ENCODE assay signal across 1 cellular context in genomic region chr4:159145318-159146006, GRCh38.
TF ChIP-seq lines count a peak whose summit lies in the region.

No MANE protein-coding gene starts in this region.

TF ChIP-seq in K562, 482 proteins besides CTCF, POLR2A, EP300 and RAD21 (continued from another document and continues in another):
- no peak for TF ChIP-seq ZNF639 (CRISPR knock-in tag; conservative IDR thresholded peaks at IDR 0.05 in 1 of 2, IDR thresholded peaks at IDR 0.05 in 1 of 2)
- TF ChIP-seq, protein P1, sequence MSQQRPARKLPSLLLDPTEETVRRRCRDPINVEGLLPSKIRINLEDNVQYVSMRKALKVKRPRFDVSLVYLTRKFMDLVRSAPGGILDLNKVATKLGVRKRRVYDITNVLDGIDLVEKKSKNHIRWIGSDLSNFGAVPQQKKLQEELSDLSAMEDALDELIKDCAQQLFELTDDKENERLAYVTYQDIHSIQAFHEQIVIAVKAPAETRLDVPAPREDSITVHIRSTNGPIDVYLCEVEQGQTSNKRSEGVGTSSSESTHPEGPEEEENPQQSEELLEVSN (IDR thresholded peaks at IDR 0.05; ENCODE audit: borderline replicate concordance in 1 of 2, extremely low read depth in 1 of 2, insufficient read depth in 1 of 2, insufficient read length in 1 of 2, low read depth in 1 of 2, low read length in 1 of 2, poor library complexity in 1 of 2, severe bottlenecking in 1 of 2), result no peak
- TF ChIP-seq TAL1 (IDR thresholded peaks at IDR 0.05), result peak; percentile 39; the same call in 1 of the 2 replicates
- TF ChIP-seq THAP12 (CRISPR knock-in tag; IDR thresholded peaks at IDR 0.05), result no peak
- no peak for TF ChIP-seq RFX7 (CRISPR knock-in tag; IDR thresholded peaks at IDR 0.05)
- TF ChIP-seq, protein P2, sequence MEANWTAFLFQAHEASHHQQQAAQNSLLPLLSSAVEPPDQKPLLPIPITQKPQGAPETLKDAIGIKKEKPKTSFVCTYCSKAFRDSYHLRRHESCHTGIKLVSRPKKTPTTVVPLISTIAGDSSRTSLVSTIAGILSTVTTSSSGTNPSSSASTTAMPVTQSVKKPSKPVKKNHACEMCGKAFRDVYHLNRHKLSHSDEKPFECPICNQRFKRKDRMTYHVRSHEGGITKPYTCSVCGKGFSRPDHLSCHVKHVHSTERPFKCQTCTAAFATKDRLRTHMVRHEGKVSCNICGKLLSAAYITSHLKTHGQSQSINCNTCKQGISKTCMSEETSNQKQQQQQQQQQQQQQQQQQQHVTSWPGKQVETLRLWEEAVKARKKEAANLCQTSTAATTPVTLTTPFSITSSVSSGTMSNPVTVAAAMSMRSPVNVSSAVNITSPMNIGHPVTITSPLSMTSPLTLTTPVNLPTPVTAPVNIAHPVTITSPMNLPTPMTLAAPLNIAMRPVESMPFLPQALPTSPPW (CRISPR knock-in tag; IDR thresholded peaks at IDR 0.05), result no peak
- TF ChIP-seq, protein P3, sequence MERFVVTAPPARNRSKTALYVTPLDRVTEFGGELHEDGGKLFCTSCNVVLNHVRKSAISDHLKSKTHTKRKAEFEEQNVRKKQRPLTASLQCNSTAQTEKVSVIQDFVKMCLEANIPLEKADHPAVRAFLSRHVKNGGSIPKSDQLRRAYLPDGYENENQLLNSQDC (CRISPR knock-in tag; IDR thresholded peaks at IDR 0.05), result no peak
- no peak for TF ChIP-seq POLR2H (tag; IDR thresholded peaks at IDR 0.05; ENCODE audit: low read depth)
- no peak for TF ChIP-seq MXI1 (IDR thresholded peaks at IDR 0.05; ENCODE audit: low read depth, low read length)
- TF ChIP-seq FOXP1 (CRISPR knock-in tag; IDR thresholded peaks at IDR 0.05), result no peak
- TF ChIP-seq NR2C1 (IDR thresholded peaks at IDR 0.05), result no peak
- TF ChIP-seq NR2C1 (tag; IDR thresholded peaks at IDR 0.05), result no peak
- TF ChIP-seq, protein P4, sequence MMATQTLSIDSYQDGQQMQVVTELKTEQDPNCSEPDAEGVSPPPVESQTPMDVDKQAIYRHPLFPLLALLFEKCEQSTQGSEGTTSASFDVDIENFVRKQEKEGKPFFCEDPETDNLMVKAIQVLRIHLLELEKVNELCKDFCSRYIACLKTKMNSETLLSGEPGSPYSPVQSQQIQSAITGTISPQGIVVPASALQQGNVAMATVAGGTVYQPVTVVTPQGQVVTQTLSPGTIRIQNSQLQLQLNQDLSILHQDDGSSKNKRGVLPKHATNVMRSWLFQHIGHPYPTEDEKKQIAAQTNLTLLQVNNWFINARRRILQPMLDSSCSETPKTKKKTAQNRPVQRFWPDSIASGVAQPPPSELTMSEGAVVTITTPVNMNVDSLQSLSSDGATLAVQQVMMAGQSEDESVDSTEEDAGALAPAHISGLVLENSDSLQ (IDR thresholded peaks at IDR 0.05), result peak; percentile 67; the same call in 1 of the 2 replicates
- TF ChIP-seq MAFF (IDR thresholded peaks at IDR 0.05; ENCODE audit: low read length), result no peak
- no peak for TF ChIP-seq LCOR (CRISPR knock-in tag; IDR thresholded peaks at IDR 0.05)
- no peak for TF ChIP-seq CREB1 (IDR thresholded peaks at IDR 0.05)
- 0 out of 2 replicates have a peak, but pooled peaks have one; percentile 32 for TF ChIP-seq CREB1 (CRISPR knock-in tag; IDR thresholded peaks at IDR 0.05)
- TF ChIP-seq PML (IDR thresholded peaks at IDR 0.05; ENCODE audit: low read length), result no peak
- TF ChIP-seq MTA2 (IDR thresholded peaks at IDR 0.05; ENCODE audit: low read depth), result no peak
- no peak for TF ChIP-seq SNRNP70 (optimal IDR thresholded peaks at IDR 0.05; ENCODE audit: low read depth, low read length)
- TF ChIP-seq, protein P5, sequence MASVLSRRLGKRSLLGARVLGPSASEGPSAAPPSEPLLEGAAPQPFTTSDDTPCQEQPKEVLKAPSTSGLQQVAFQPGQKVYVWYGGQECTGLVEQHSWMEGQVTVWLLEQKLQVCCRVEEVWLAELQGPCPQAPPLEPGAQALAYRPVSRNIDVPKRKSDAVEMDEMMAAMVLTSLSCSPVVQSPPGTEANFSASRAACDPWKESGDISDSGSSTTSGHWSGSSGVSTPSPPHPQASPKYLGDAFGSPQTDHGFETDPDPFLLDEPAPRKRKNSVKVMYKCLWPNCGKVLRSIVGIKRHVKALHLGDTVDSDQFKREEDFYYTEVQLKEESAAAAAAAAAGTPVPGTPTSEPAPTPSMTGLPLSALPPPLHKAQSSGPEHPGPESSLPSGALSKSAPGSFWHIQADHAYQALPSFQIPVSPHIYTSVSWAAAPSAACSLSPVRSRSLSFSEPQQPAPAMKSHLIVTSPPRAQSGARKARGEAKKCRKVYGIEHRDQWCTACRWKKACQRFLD (CRISPR knock-in tag; IDR thresholded peaks at IDR 0.05), result no peak
- TF ChIP-seq NFXL1 (CRISPR knock-in tag; IDR thresholded peaks at IDR 0.05), result no peak
- no peak for TF ChIP-seq SMAD3 (CRISPR knock-in tag; conservative IDR thresholded peaks at IDR 0.05)
- no peak for TF ChIP-seq POLR2AphosphoS2 (IDR thresholded peaks at IDR 0.05; ENCODE audit: low read length)
- TF ChIP-seq CC2D1A (IDR thresholded peaks at IDR 0.05), result 0 out of 2 replicates have a peak, but pooled peaks have one; percentile 14
- TF ChIP-seq ZNF589 (CRISPR knock-in tag; IDR thresholded peaks at IDR 0.05; ENCODE audit: low read depth), result no peak
- TF ChIP-seq CHAMP1 (IDR thresholded peaks at IDR 0.05), result no peak
- no peak for TF ChIP-seq SMC3 (conservative IDR thresholded peaks at IDR 0.05; ENCODE audit: insufficient read depth, low read depth, low read length)
- TF ChIP-seq DPF2 (IDR thresholded peaks at IDR 0.05), result peak; percentile 54
- TF ChIP-seq ZNF23 (CRISPR knock-in tag; IDR thresholded peaks at IDR 0.05), result no peak
- TF ChIP-seq ZKSCAN3 (CRISPR knock-in tag; IDR thresholded peaks at IDR 0.05), result no peak
- peak; percentile 66; the same call in 1 of the 2 replicates for TF ChIP-seq CTBP1 (IDR thresholded peaks at IDR 0.05; ENCODE audit: borderline replicate concordance)
- TF ChIP-seq XRCC5 (IDR thresholded peaks at IDR 0.05; ENCODE audit: low read depth, low read length), result no peak
- no peak for TF ChIP-seq ELF1 (tag; IDR thresholded peaks at IDR 0.05)
- TF ChIP-seq ZNF445 (CRISPR knock-in tag; IDR thresholded peaks at IDR 0.05; ENCODE audit: low read depth), result no peak
- TF ChIP-seq TSC22D4 (tag; IDR thresholded peaks at IDR 0.05), result no peak
- no peak for TF ChIP-seq HOMEZ (CRISPR knock-in tag; IDR thresholded peaks at IDR 0.05)
- TF ChIP-seq NBN (IDR thresholded peaks at IDR 0.05; ENCODE audit: low read depth), result no peak
- peak; percentile 68; the same call in 1 of the 2 replicates for TF ChIP-seq ARID1B (IDR thresholded peaks at IDR 0.05)
- TF ChIP-seq NFE2L1 (tag; IDR thresholded peaks at IDR 0.05; ENCODE audit: borderline replicate concordance, low read depth), result no peak
- no peak for TF ChIP-seq E2F8 (IDR thresholded peaks at IDR 0.05; ENCODE audit: low read depth, partially characterized antibody)
- TF ChIP-seq KLF16 (IDR thresholded peaks at IDR 0.05), result no peak
- no peak for TF ChIP-seq SPI1 (IDR thresholded peaks at IDR 0.05; ENCODE audit: borderline replicate concordance, low read depth, low read length)
- peak; percentile 58 for TF ChIP-seq SMARCA4 (IDR thresholded peaks at IDR 0.05)
- TF ChIP-seq ESRRB (CRISPR knock-in tag; IDR thresholded peaks at IDR 0.05; ENCODE audit: borderline replicate concordance), result no peak
- TF ChIP-seq PHF20 (IDR thresholded peaks at IDR 0.05; ENCODE audit: partially characterized antibody), result no peak
- TF ChIP-seq ZBTB33 (CRISPR knock-in tag; IDR thresholded peaks at IDR 0.05), result no peak
- no peak for TF ChIP-seq PHB2 (IDR thresholded peaks at IDR 0.05; ENCODE audit: low read depth)
- no peak for TF ChIP-seq BRD4 (IDR thresholded peaks at IDR 0.05)
- TF ChIP-seq LARP7 (IDR thresholded peaks at IDR 0.05), result no peak
- no peak for TF ChIP-seq FOXA1 (IDR thresholded peaks at IDR 0.05; ENCODE audit: borderline replicate concordance)
- TF ChIP-seq SIN3B (IDR thresholded peaks at IDR 0.05; ENCODE audit: low read depth), result no peak
- peak; percentile 42; the same call in 1 of the 2 replicates for TF ChIP-seq ZEB2 (IDR thresholded peaks at IDR 0.05)
